2 cellular contexts compared by ENCODE assay signal in the genomic region with DNA sequence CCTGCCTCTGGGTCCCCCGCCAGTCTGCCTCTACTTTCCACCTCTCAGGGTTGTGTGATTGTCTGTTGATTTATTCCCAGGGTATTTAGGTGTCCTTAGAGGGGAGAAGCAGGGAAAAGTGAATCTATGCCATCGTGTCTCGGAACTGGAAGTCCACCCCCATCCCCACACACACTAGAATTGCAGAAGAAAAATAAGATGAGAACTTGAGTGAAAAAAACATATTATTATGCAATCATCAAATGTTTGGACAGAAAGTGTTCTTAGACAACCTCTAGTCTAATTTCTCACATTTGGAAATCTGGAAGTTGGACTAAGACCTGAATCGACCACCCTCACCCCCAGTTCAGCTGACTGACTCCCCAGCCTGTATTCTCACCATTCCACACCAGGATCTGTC.
TF ChIP-seq lines count a peak whose summit lies in the region.

No MANE protein-coding gene starts in this region.

TF ChIP-seq in K562, 482 proteins besides CTCF, POLR2A, EP300 and RAD21:
- no peak for TF ChIP-seq CHD2 (IDR thresholded peaks at IDR 0.05; ENCODE audit: low read depth, low read length)
- TF ChIP-seq CCNT2 (IDR thresholded peaks at IDR 0.05; ENCODE audit: borderline replicate concordance, extremely low read depth, insufficient read length, low read depth, low read length) = no peak
- peak; percentile 12; the same call in 1 of the 2 replicates for TF ChIP-seq CEBPB (tag; IDR thresholded peaks at IDR 0.05)

TF ChIP-seq in GM23338, 12 proteins besides CTCF, POLR2A, EP300 and RAD21:
- TF ChIP-seq NANOG (IDR thresholded peaks at IDR 0.05; ENCODE audit: borderline replicate concordance) = no peak
- TF ChIP-seq CREB1 (CRISPR knock-in tag; IDR thresholded peaks at IDR 0.05; ENCODE audit: low read depth) = no peak
- no peak for TF ChIP-seq ZNF462 (CRISPR knock-in tag; IDR thresholded peaks at IDR 0.05)
- no peak for TF ChIP-seq POLR2AphosphoS5 (IDR thresholded peaks at IDR 0.05; ENCODE audit: low read depth)
- TF ChIP-seq, protein P1, sequence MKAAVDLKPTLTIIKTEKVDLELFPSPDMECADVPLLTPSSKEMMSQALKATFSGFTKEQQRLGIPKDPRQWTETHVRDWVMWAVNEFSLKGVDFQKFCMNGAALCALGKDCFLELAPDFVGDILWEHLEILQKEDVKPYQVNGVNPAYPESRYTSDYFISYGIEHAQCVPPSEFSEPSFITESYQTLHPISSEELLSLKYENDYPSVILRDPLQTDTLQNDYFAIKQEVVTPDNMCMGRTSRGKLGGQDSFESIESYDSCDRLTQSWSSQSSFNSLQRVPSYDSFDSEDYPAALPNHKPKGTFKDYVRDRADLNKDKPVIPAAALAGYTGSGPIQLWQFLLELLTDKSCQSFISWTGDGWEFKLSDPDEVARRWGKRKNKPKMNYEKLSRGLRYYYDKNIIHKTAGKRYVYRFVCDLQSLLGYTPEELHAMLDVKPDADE (IDR thresholded peaks at IDR 0.05) = no peak
- TF ChIP-seq ZNF114 (CRISPR knock-in tag; IDR thresholded peaks at IDR 0.05) = no peak
